16 cellular contexts compared by ENCODE assay signal in genomic region chr22:35609761-35610160, GRCh38. TPM values are rescaled to one million over a fixed set of nuclear protein-coding genes. Genes with fewer than 3 reads are reported as not detected.
DNase-seq lines count a peak whose midpoint lies in the region; ATAC-seq and TF ChIP-seq lines count a peak whose summit lies in the region.
"Had no signal": no experiment of that assay in that cellular context is flagged by ENCODE, and none has a peak within 500 bp of the region (broad histone marks: within the 10 kb centered on the region; RNA-seq: fewer than 3 reads in every experiment).

No MANE protein-coding gene starts in this region.

- no peak for DNase-seq in left ventricle myocardium inferior
- no peak for DNase-seq in left cardiac atrium
- no peak for DNase-seq in Panc1 (ENCODE audit: low read depth, low spot score)
- no peak for DNase-seq in gastrocnemius medialis
- no peak for DNase-seq in OCI-M1 (lab: John Stamatoyannopoulos, UW)
- no peak for DNase-seq in NCI-H345 treated with DMSO at 0.1 percent for 48 hours (lab: John Stamatoyannopoulos, UW; ENCODE audit: unreplicated experiment)
- DNase-seq: ACHN; CD4-positive, alpha-beta memory T cell; DMS79; GM23248; H7 had no signal

- H3K9ac ChIP-seq in BLaER1 treated with 17β-estradiol and CSF1 and Interleukin-3, amounts not matched to agents 10 nM and 100 nM: no peak overlapping the region
- H3K9ac ChIP-seq: GM23248 had no signal

- intact Hi-C loops in left ventricle myocardium inferior (cut with micrococcal nuclease): no loop called here
- intact Hi-C loops in left cardiac atrium (cut with DNase I): loop anchor here in 1 of 2 donors (10.0 kb wide), 1 partner anchor 65 kb away; no protein-coding TSS in a partner anchor
- intact Hi-C loops in Panc1 (cut with micrococcal nuclease; ENCODE audit: unreplicated experiment): no loop called here
- intact Hi-C loops in gastrocnemius medialis (cut with DNase I; ENCODE audit: low total_unique reads): loop anchor here (10.0 kb wide), 1 partner anchor 855 kb away; no protein-coding TSS in a partner anchor

- CTCF ChIA-PET in Panc1 (lab: Charles Lee): interaction anchor here (0.5 kb wide), 1 partner anchor 17 kb away, joined by 5 read pairs; no protein-coding TSS in a partner anchor

- in situ Hi-C loops in Panc1 (cut with HindIII; ENCODE audit: low pct_unique_long_range_greater_than_20kb, low sequenced_read_pairs) (no loop called here), gastrocnemius medialis (cut with MboI; ENCODE audit: low sequenced_read_pairs in 4 of 4) (no loop called here)

- H3K4me3 ChIP-seq in left ventricle myocardium inferior (peak overlapping the region; percentile 68), Panc1 (ENCODE audit: low read depth in 2 of 2, low read length in 2 of 2) (no peak overlapping the region), gastrocnemius medialis (no peak overlapping the region)
- H3K4me3 ChIP-seq in BLaER1 treated with 17β-estradiol and CSF1 and Interleukin-3, amounts not matched to agents 10 nM and 100 nM: no peak overlapping the region
- H3K4me3 ChIP-seq: GM12878, GM23248 had no signal

- peak overlapping the region in 9 of 11 experiments; percentile 73 to 90 (median 81); a peak in 17 of 22 replicates for H3K4me2 ChIP-seq in BLaER1 treated with 17β-estradiol and CSF1 and Interleukin-3, amounts not matched to agents 10 nM and 100 nM

- POLR2A ChIA-PET in Panc1 (lab: Charles Lee): no interaction called here

- TF ChIP-seq POLR2A in gastrocnemius medialis (IDR thresholded peaks at IDR 0.05): no peak

- no peaks in the 10 kb centered on the region for H3K27me3 ChIP-seq in left ventricle myocardium inferior (ENCODE audit: low read depth)
- H3K27me3 ChIP-seq in BLaER1 treated with 17β-estradiol and CSF1 and Interleukin-3, amounts not matched to agents 10 nM and 100 nM: no peaks in the 10 kb centered on the region
- no peaks in the 10 kb centered on the region for H3K27me3 ChIP-seq in Panc1 (ENCODE audit: control insufficient read depth, insufficient read depth, low read length)
- no peaks in the 10 kb centered on the region for H3K27me3 ChIP-seq in gastrocnemius medialis

- ATAC-seq in left cardiac atrium: no peak
- ATAC-seq in Panc1: no peak
- no peak for ATAC-seq in gastrocnemius medialis
- ATAC-seq: GM12878, HepG2 had no signal

- H3K4me1 ChIP-seq in left ventricle myocardium inferior (peaks cover 79% of the 10 kb centered on the region), Panc1 (ENCODE audit: control insufficient read depth, insufficient read depth, low read length) (peaks cover 33% of the 10 kb centered on the region), gastrocnemius medialis (peaks cover 75 to 81% of the 10 kb centered on the region in 2 donors)
- H3K4me1 ChIP-seq in BLaER1 treated with 17β-estradiol and CSF1 and Interleukin-3, amounts not matched to agents 10 nM and 100 nM: peaks cover 47 to 100% (median 85%) of the 10 kb centered on the region in 10 experiments

- no peaks in the 10 kb centered on the region for H3K9me3 ChIP-seq in left ventricle myocardium inferior (replicated peaks)
- H3K9me3 ChIP-seq in BLaER1 treated with 17β-estradiol and CSF1 and Interleukin-3, amounts not matched to agents 10 nM and 100 nM (replicated peaks in 1 of 11): no peaks in the 10 kb centered on the region
- H3K9me3 ChIP-seq in Panc1 (ENCODE audit: control insufficient read depth, insufficient read depth, low read depth, low read length): no peaks in the 10 kb centered on the region
- H3K9me3 ChIP-seq in gastrocnemius medialis: no peaks in the 10 kb centered on the region

- BruUV-seq in Panc1 (replicated peaks; lab: Mats Ljungman, UMichigan): no TSS peak

- H4K20me1 ChIP-seq in BLaER1 treated with 17β-estradiol and CSF1 and Interleukin-3, amounts not matched to agents 10 nM and 100 nM: no peaks in the 10 kb centered on the region

- no peak for TF ChIP-seq CTCF in left ventricle myocardium inferior (IDR thresholded peaks at IDR 0.05; ENCODE audit: borderline replicate concordance)
- TF ChIP-seq CTCF in Panc1 (IDR thresholded peaks at IDR 0.05): no peak
- TF ChIP-seq CTCF in gastrocnemius medialis (IDR thresholded peaks at IDR 0.05 in 4 of 5, conservative IDR thresholded peaks at IDR 0.05 in 1 of 5): no peak

- H3K36me3 ChIP-seq in left ventricle myocardium inferior (peaks cover 19% of the 10 kb centered on the region), Panc1 (ENCODE audit: control insufficient read depth, insufficient read depth, low read length) (no peaks in the 10 kb centered on the region), gastrocnemius medialis (no peaks in the 10 kb centered on the region)
- no peaks in the 10 kb centered on the region for H3K36me3 ChIP-seq in BLaER1 treated with 17β-estradiol and CSF1 and Interleukin-3, amounts not matched to agents 10 nM and 100 nM

- peak overlapping the region; percentile 92 for H3K27ac ChIP-seq in left ventricle myocardium inferior (replicated peaks)
- H3K27ac ChIP-seq in BLaER1 treated with 17β-estradiol and CSF1 and Interleukin-3, amounts not matched to agents 10 nM and 100 nM: peak overlapping the region in 5 of 11 experiments; percentile 1 to 87 (median 83); a peak in 5 of 22 replicates
- H3K27ac ChIP-seq in Panc1 (ENCODE audit: low read length): peak overlapping the region; percentile 96
- peak overlapping the region; percentile 92 to 97 (median 97) for H3K27ac ChIP-seq in gastrocnemius medialis
- H3K27ac ChIP-seq: C4-2B, GM23248 had no signal

RNA-seq across cellular contexts. Expression of gene MB, which starts 7.4 kb away (rescaled TPM):
- total RNA-seq in left ventricle myocardium inferior: 16,708 TPM
- 1,000 to 10,000 TPM; 7,141 to 7,312 TPM for total RNA-seq in left cardiac atrium
- total RNA-seq in Panc1 (2021; ENCODE audit: unreplicated experiment): 17.3 TPM
- 29.4 TPM for polyA plus RNA-seq in Panc1 (2012; ENCODE audit: insufficient read length)
- total RNA-seq in gastrocnemius medialis: over 10,000 TPM in 2 of 4 donors, 1,000 to 10,000 TPM in 2; 7,153 to 19,373 (median 11,028) TPM
- total RNA-seq: CD4-positive, alpha-beta memory T cell; G401; GM23248; HepG2 had no signal
- polyA plus RNA-seq: CD4-positive, alpha-beta memory T cell; GM23248 had no signal

RNA-seq across cellular contexts. Expression of gene APOL6, which starts 38.5 kb away (rescaled TPM):
- total RNA-seq in left ventricle myocardium inferior: 4.8 TPM
- total RNA-seq in left cardiac atrium: 10 to 100 TPM; 20.6 to 23.0 TPM
- total RNA-seq in Panc1 (2021; ENCODE audit: unreplicated experiment): 16.4 TPM
- 4.8 TPM for polyA plus RNA-seq in Panc1 (2012; ENCODE audit: insufficient read length)
- 1 to 10 TPM; 1.5 to 4.5 (median 2.9) TPM for total RNA-seq in gastrocnemius medialis

Comparison
In these comparisons a context has a peak if more than half of its experiments do, and no peak if none do; other contexts are left out.
1. RNA of gene MB, which starts 7.4 kb away (total RNA-seq): 16,708 TPM in left ventricle myocardium inferior (single experiment), 7,153 to 19,373 TPM in gastrocnemius medialis and 7,141 to 7,312 TPM in left cardiac atrium; 17.3 TPM in Panc1 (single experiment); every median in the first group is over 100 times any median in the second.